Comparison of ENCODE assay signal across 8 cellular contexts in genomic region chr15:88256261-88257230, GRCh38. TPM values are rescaled to one million over a fixed set of nuclear protein-coding genes. Genes with fewer than 3 reads are reported as not detected.
DNase-seq lines count a peak whose midpoint lies in the region; ATAC-seq and TF ChIP-seq lines count a peak whose summit lies in the region.

TSS of gene NTRK3 (minus strand) at chr15:88256739. CDS start at chr15:88256153, 586 bp downstream.

- H3K4me3 Mint-ChIP-seq in activated CD4-positive, alpha-beta T cell treated with anti-CD3 and anti-CD28 coated beads, Interleukin-2, amount 10 ng/mL, durations not matched to agents 7 days and 5 days = peak within 1 kb of the TSS; percentile 71

- intact Hi-C loops in left cardiac atrium (cut with DNase I) = no loop called here

- H3K36me3 Mint-ChIP-seq in activated CD4-positive, alpha-beta T cell treated with anti-CD3 and anti-CD28 coated beads, Interleukin-2, amount 10 ng/mL, durations not matched to agents 7 days and 5 days (ENCODE audit: low read depth) = no peaks in the 10 kb centered on the region

- no peaks in the 10 kb centered on the region for H3K9me3 Mint-ChIP-seq in activated CD4-positive, alpha-beta T cell treated with anti-CD3 and anti-CD28 coated beads, Interleukin-2, amount 10 ng/mL, durations not matched to agents 7 days and 5 days

- no peak for TF ChIP-seq CTCF in WERI-Rb-1 (IDR thresholded peaks at IDR 0.05; ENCODE audit: low read depth, low read length)

- CTCF ChIA-PET in activated CD4-positive, alpha-beta T cell treated with anti-CD3 and anti-CD28 coated beads, Interleukin-2, amount 10 ng/mL, durations not matched to agents 7 days and 5 days (lab: Charles Lee) = no interaction called here

- ATAC-seq in left cardiac atrium (peak; percentile 47 to 60), GM18868 (IDR thresholded peaks at IDR 0.05; ENCODE audit: unreplicated experiment) (no peak), GM21390 (IDR thresholded peaks at IDR 0.05; ENCODE audit: unreplicated experiment) (no peak), GM21619 (IDR thresholded peaks at IDR 0.05; ENCODE audit: unreplicated experiment) (no peak)

- H3K27ac ChIP-seq in WERI-Rb-1 = no peak within 1 kb of the TSS

- H3K27ac Mint-ChIP-seq in activated CD4-positive, alpha-beta T cell treated with anti-CD3 and anti-CD28 coated beads, Interleukin-2, amount 10 ng/mL, durations not matched to agents 7 days and 5 days = no peak within 1 kb of the TSS

- peak; percentile 12 for DNase-seq in activated CD4-positive, alpha-beta T cell treated with anti-CD3 and anti-CD28 coated beads, Interleukin-2, amount 10 ng/mL, durations not matched to agents 7 days and 5 days
- DNase-seq in activated CD4-positive, alpha-beta T cell treated with anti-CD3 and anti-CD28 coated beads, Interleukin-2, amount 50 U/mL, for 1 hour = no peak
- no peak for DNase-seq in WERI-Rb-1
- DNase-seq in left cardiac atrium = no peak
- DNase-seq in putamen (ENCODE audit: low spot score) = peak; percentile 73

- H3K36me3 ChIP-seq in WERI-Rb-1 = no peaks in the 10 kb centered on the region

- peaks cover 70% of the 10 kb centered on the region for H3K27me3 Mint-ChIP-seq in activated CD4-positive, alpha-beta T cell treated with anti-CD3 and anti-CD28 coated beads, Interleukin-2, amount 10 ng/mL, durations not matched to agents 7 days and 5 days

- H3K4me1 Mint-ChIP-seq in activated CD4-positive, alpha-beta T cell treated with anti-CD3 and anti-CD28 coated beads, Interleukin-2, amount 10 ng/mL, durations not matched to agents 7 days and 5 days = peaks cover 17% of the 10 kb centered on the region

- H3K27me3 ChIP-seq in WERI-Rb-1 (ENCODE audit: insufficient read depth, low read depth, severe bottlenecking) = peaks cover 85% of the 10 kb centered on the region

- peak within 1 kb of the TSS; percentile 38 for H3K4me3 ChIP-seq in WERI-Rb-1 (ENCODE audit: low read depth, low read length)

- POLR2A ChIA-PET in activated CD4-positive, alpha-beta T cell treated with anti-CD3 and anti-CD28 coated beads, Interleukin-2, amount 10 ng/mL, durations not matched to agents 7 days and 5 days (lab: Charles Lee) = no interaction called here

- no peaks in the 10 kb centered on the region for H3K9me3 ChIP-seq in WERI-Rb-1 (ENCODE audit: severe bottlenecking)

RNA-seq across cellular contexts. Expression of gene NTRK3, which starts in this region (rescaled TPM):
- total RNA-seq in activated CD4-positive, alpha-beta T cell treated with anti-CD3 and anti-CD28 coated beads, Interleukin-2, amount 10 ng/mL, durations not matched to agents 7 days and 5 days = not detected
- 1 to 10 TPM; 3.3 to 6.9 TPM for total RNA-seq in left cardiac atrium

Comparison
In these comparisons a context has a peak if more than half of its experiments do, and no peak if none do; other contexts are left out.
1. Peak in DNase-seq in activated CD4-positive, alpha-beta T cell treated with anti-CD3 and anti-CD28 coated beads, Interleukin-2, amount 10 ng/mL, durations not matched to agents 7 days and 5 days; RNA of the gene not detected or under 1 TPM.
2. ATAC-seq: peak in left cardiac atrium (2 of 2); none in GM18868 (single experiment), GM21390 (single experiment) and GM21619 (single experiment).